ENCODE assay signal across 17 cellular contexts in the genomic region with DNA sequence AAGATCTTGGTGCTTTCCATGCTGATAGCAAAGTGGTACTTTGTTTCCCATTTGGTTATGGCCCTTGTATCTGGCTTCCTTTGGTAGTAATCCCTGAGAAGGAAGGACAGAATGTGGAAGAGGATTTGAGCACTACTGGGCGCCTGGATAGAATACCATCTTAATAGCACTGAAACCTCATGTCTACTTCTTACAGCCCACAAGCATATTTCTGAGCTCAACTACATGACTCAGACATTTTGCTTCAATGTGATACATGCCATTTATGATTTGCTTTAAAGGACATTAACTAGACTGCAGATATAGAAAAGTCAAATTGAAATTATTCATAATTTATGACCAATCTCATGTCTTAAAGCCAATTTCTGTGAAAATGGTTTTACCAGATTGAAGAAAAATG.
"Had no signal": no experiment of that assay in that cellular context is flagged by ENCODE, and none has a peak within 500 bp of the region (broad histone marks: within the 10 kb centered on the region; RNA-seq: fewer than 3 reads in every experiment).

No MANE protein-coding gene starts in this region.

- H3K9me3 ChIP-seq: breast epithelium, esophagus muscularis mucosa, left lung, prostate gland, right lobe of liver had no signal

- H3K27ac Mint-ChIP-seq: activated B cell treated with CpG ODN at 0.5 μM for 24 hours; activated CD4-positive, alpha-beta T cell treated with anti-CD3 and anti-CD28 coated beads, Interleukin-2, amount 10 ng/mL, durations not matched to agents 7 days and 5 days; activated T-helper 2 cell treated with anti-CD3 and anti-CD28 coated beads, Interferon-gamma antibody, Interleukin-2, Interleukin-4, amounts not matched to agents 10 μg/mL and 5 μg/mL and 100 μg/mL, durations not matched to agents 14 hours and 24 hours and 36 hours; T-helper 17 cell had no signal

- H3K4me1 Mint-ChIP-seq: activated B cell treated with CpG ODN at 0.5 μM for 24 hours; activated CD4-positive, alpha-beta T cell treated with anti-CD3 and anti-CD28 coated beads, Interleukin-2, amount 10 ng/mL, durations not matched to agents 7 days and 5 days; T-helper 17 cell had no signal

- H3K27me3 ChIP-seq: breast epithelium, esophagus muscularis mucosa, left lung, right lobe of liver had no signal

- ATAC-seq: left lung, right lobe of liver, T-helper 17 cell had no signal

- H3K4me1 ChIP-seq: breast epithelium, esophagus muscularis mucosa, prostate gland, right lobe of liver had no signal

- H3K27ac ChIP-seq: breast epithelium, esophagus muscularis mucosa, left lung, prostate gland, right lobe of liver had no signal

- H3K27me3 Mint-ChIP-seq: activated B cell treated with CpG ODN at 0.5 μM for 24 hours; activated CD4-positive, alpha-beta T cell treated with anti-CD3 and anti-CD28 coated beads, Interleukin-2, amount 10 ng/mL, durations not matched to agents 7 days and 5 days; T-helper 17 cell had no signal

- H3K9me3 Mint-ChIP-seq: activated B cell treated with CpG ODN at 0.5 μM for 24 hours; activated CD4-positive, alpha-beta T cell treated with anti-CD3 and anti-CD28 coated beads, Interleukin-2, amount 10 ng/mL, durations not matched to agents 7 days and 5 days; activated T-helper 2 cell treated with anti-CD3 and anti-CD28 coated beads, Interferon-gamma antibody, Interleukin-2, Interleukin-4, amounts not matched to agents 10 μg/mL and 5 μg/mL and 100 μg/mL, durations not matched to agents 14 hours and 24 hours and 36 hours had no signal

- H3K4me3 Mint-ChIP-seq: activated B cell treated with CpG ODN at 0.5 μM for 24 hours; activated CD4-positive, alpha-beta T cell treated with anti-CD3 and anti-CD28 coated beads, Interleukin-2, amount 10 ng/mL, durations not matched to agents 7 days and 5 days; T-helper 17 cell had no signal

- DNase-seq: activated B cell treated with CpG ODN at 0.5 μM for 24 hours; activated CD4-positive, alpha-beta T cell treated with anti-CD3 and anti-CD28 coated beads, Interleukin-2, amount 10 ng/mL, durations not matched to agents 7 days and 5 days; activated naive CD4-positive, alpha-beta T cell treated with anti-CD3 and anti-CD28 coated beads, Interleukin-2, amount 50 U/mL, for 16 hours; activated T-cell treated with anti-CD3 and anti-CD28 coated beads for 4 hours; amniotic stem cell; foreskin melanocyte; head of caudate nucleus; islet precursor cell; left lung; right lobe of liver; stimulated activated CD4-positive, alpha-beta T cell treated with anti-CD3 and anti-CD28 coated beads, Interleukin-2, amount 100 ng/mL, for 24 hours; stimulated activated naive CD4-positive, alpha-beta T cell; T-helper 17 cell had no signal

- H3K36me3 ChIP-seq: breast epithelium, esophagus muscularis mucosa, left lung, prostate gland, right lobe of liver had no signal

- H3K4me3 ChIP-seq: breast epithelium, esophagus muscularis mucosa, left lung, prostate gland, right lobe of liver had no signal
